8 cellular contexts compared by ENCODE assay signal in genomic region chr15:41417812-41418211, GRCh38. TPM values are rescaled to one million over a fixed set of nuclear protein-coding genes. Genes with fewer than 3 reads are reported as not detected.
A peak's percentile ranks its signal among the peaks of the same experiment; 100 is the strongest.
DNase-seq lines count a peak whose midpoint lies in the region; ATAC-seq and TF ChIP-seq lines count a peak whose summit lies in the region.

No MANE protein-coding gene starts in this region.

- intact Hi-C loops in adrenal gland (cut with DNase I): no loop called here
- intact Hi-C loops in right lobe of liver (cut with DNase I): no loop called here

- no peak for TF ChIP-seq POLR2A in adrenal gland (IDR thresholded peaks at IDR 0.05)
- TF ChIP-seq POLR2A in right lobe of liver (IDR thresholded peaks at IDR 0.05): no peak

- H3K27ac ChIP-seq in adrenal gland: peak overlapping the region; percentile 14 to 90 (median 89)
- peak overlapping the region; percentile 2 to 74 (median 47) for H3K27ac ChIP-seq in right lobe of liver
- H3K27ac ChIP-seq in urinary bladder (ENCODE audit: low read depth): no peak overlapping the region

- WGBS in adrenal gland, 4 donors: 10 to 15% (median 11%) methylated on average over 6 of the region's 6 CpGs
- WGBS in right lobe of liver (ENCODE audit: insufficient coverage, low coverage, low lambda C conversion rate, missing lambda C conversion rate): 13% methylated on average over 6 of the region's 6 CpGs
- WGBS in urinary bladder: 7% methylated on average over 6 of the region's 6 CpGs

- H3K27me3 ChIP-seq in BE2C (no peaks in the 10 kb centered on the region), adrenal gland (no peaks in the 10 kb centered on the region), right lobe of liver (no peaks in the 10 kb centered on the region)

- no peaks in the 10 kb centered on the region for H3K9me3 ChIP-seq in BE2C
- no peaks in the 10 kb centered on the region for H3K9me3 ChIP-seq in adrenal gland (replicated peaks in 1 of 3)
- H3K9me3 ChIP-seq in right lobe of liver: no peaks in the 10 kb centered on the region

- H3K36me3 ChIP-seq in BE2C: no peaks in the 10 kb centered on the region
- H3K36me3 ChIP-seq in adrenal gland (replicated peaks in 1 of 2): no peaks in the 10 kb centered on the region
- H3K36me3 ChIP-seq in right lobe of liver: no peaks in the 10 kb centered on the region
- H3K36me3 ChIP-seq in urinary bladder (ENCODE audit: insufficient read depth): no peaks in the 10 kb centered on the region

- H3K4me1 ChIP-seq in BE2C: peaks cover 5% of the 10 kb centered on the region; the same call in 1 of the 2 replicates
- H3K4me1 ChIP-seq in adrenal gland (replicated peaks in 1 of 2): peaks cover 13 to 33% of the 10 kb centered on the region in 2 donors
- H3K4me1 ChIP-seq in right lobe of liver: peaks cover 0 to 15% (median 5%) of the 10 kb centered on the region in 4 donors
- no peaks in the 10 kb centered on the region for H3K4me1 ChIP-seq in urinary bladder (ENCODE audit: insufficient read depth)

- no peak for ATAC-seq in right lobe of liver
- no peak for ATAC-seq in GM18519 (IDR thresholded peaks at IDR 0.05; ENCODE audit: low FRiP score, unreplicated experiment)
- ATAC-seq in GM19395 (IDR thresholded peaks at IDR 0.05; ENCODE audit: unreplicated experiment): no peak

- DNase-seq in BE2C: no peak
- DNase-seq in HFF-Myc (ENCODE audit: extremely low read depth, low read depth): no peak
- DNase-seq in adrenal gland: no peak
- DNase-seq in right lobe of liver: no peak
- no peak for DNase-seq in NCI-H2107 treated with DMSO at 0.1 percent for 48 hours (lab: John Stamatoyannopoulos, UW; ENCODE audit: unreplicated experiment)

- H3K4me3 ChIP-seq in BE2C (ENCODE audit: low read depth, low read length): peak overlapping the region; percentile 78
- peak overlapping the region; percentile 61 for H3K4me3 ChIP-seq in HFF-Myc (replicated peaks; ENCODE audit: low read depth, low read length)
- peak overlapping the region; percentile 26 to 91 (median 84) for H3K4me3 ChIP-seq in adrenal gland
- peak overlapping the region; percentile 92 to 98 (median 96) for H3K4me3 ChIP-seq in right lobe of liver
- peak overlapping the region; percentile 89 for H3K4me3 ChIP-seq in urinary bladder (ENCODE audit: low read depth, low read length)

- TF ChIP-seq CTCF in BE2C (IDR thresholded peaks at IDR 0.05; ENCODE audit: low read depth, low read length) (no peak), HFF-Myc (IDR thresholded peaks at IDR 0.05; ENCODE audit: low read depth, low read length, missing control alignments) (no peak), adrenal gland (IDR thresholded peaks at IDR 0.05) (no peak), right lobe of liver (IDR thresholded peaks at IDR 0.05) (no peak)

RNA-seq across cellular contexts. Expression of gene RTF1, which starts 0.9 kb away (rescaled TPM):
- 20.5 TPM for polyA plus RNA-seq in BE2C (2012; ENCODE audit: insufficient read depth, insufficient read length, low read depth)
- total RNA-seq in adrenal gland: 10 to 100 TPM; 24.0 to 53.7 (median 37.6) TPM
- polyA plus RNA-seq in adrenal gland: 10 to 100 TPM; 40.1 to 49.5 (median 40.2) TPM
- total RNA-seq in right lobe of liver: 10 to 100 TPM; 10.5 to 21.5 (median 14.2) TPM
- 34.0 TPM for total RNA-seq in urinary bladder
- 30.5 TPM for polyA plus RNA-seq in urinary bladder

RNA-seq across cellular contexts. Expression of gene NDUFAF1, which starts 15.5 kb away (rescaled TPM):
- 35.0 TPM for polyA plus RNA-seq in BE2C (2012; ENCODE audit: insufficient read depth, insufficient read length, low read depth)
- 10 to 100 TPM; 24.4 to 52.8 (median 44.0) TPM for total RNA-seq in adrenal gland
- polyA plus RNA-seq in adrenal gland: 10 to 100 TPM; 21.1 to 78.8 (median 41.1) TPM
- 10 to 100 TPM; 19.3 to 26.0 (median 22.1) TPM for total RNA-seq in right lobe of liver
- total RNA-seq in urinary bladder: 16.8 TPM
- polyA plus RNA-seq in urinary bladder: 21.7 TPM
